In the genomic region with DNA sequence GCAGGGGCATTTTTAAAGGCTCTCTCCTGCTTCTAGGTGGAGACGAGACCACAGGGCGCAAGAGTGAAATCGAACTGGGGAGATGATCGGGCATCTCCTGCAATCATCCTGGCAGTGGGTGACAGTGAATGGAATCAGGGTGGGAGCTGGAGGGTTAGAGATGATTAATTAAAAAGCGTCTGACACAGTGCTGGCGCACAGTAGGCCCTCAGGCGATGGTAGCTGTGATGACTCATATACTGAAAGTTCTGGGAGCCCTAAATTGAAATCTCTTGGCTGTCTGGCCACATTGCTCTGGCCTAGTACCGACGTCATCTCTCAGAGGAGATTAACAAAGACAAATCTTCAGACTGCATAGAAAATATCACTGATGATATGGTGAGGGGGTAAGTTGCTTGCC, we compare ENCODE assay signal across 1 cellular context.
TF ChIP-seq lines count a peak whose summit lies in the region.

No MANE protein-coding gene starts in this region.

TF ChIP-seq in K562, 482 proteins besides CTCF, POLR2A, EP300 and RAD21 (continued from another document):
- TF ChIP-seq THAP7 (CRISPR knock-in tag; IDR thresholded peaks at IDR 0.05) = no peak
- no peak for TF ChIP-seq TCF7 (IDR thresholded peaks at IDR 0.05; ENCODE audit: borderline replicate concordance)
- no peak for TF ChIP-seq NR2C2 (CRISPR knock-in tag; IDR thresholded peaks at IDR 0.05)
- TF ChIP-seq NR2C2 (tag; IDR thresholded peaks at IDR 0.05) = no peak
- TF ChIP-seq HMBOX1 (IDR thresholded peaks at IDR 0.05) = no peak
- no peak for TF ChIP-seq ZSCAN29 (IDR thresholded peaks at IDR 0.05)
- TF ChIP-seq, protein P1, sequence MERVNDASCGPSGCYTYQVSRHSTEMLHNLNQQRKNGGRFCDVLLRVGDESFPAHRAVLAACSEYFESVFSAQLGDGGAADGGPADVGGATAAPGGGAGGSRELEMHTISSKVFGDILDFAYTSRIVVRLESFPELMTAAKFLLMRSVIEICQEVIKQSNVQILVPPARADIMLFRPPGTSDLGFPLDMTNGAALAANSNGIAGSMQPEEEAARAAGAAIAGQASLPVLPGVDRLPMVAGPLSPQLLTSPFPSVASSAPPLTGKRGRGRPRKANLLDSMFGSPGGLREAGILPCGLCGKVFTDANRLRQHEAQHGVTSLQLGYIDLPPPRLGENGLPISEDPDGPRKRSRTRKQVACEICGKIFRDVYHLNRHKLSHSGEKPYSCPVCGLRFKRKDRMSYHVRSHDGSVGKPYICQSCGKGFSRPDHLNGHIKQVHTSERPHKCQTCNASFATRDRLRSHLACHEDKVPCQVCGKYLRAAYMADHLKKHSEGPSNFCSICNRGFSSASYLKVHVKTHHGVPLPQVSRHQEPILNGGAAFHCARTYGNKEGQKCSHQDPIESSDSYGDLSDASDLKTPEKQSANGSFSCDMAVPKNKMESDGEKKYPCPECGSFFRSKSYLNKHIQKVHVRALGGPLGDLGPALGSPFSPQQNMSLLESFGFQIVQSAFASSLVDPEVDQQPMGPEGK (CRISPR knock-in tag; IDR thresholded peaks at IDR 0.05; ENCODE audit: borderline replicate concordance) = no peak
